In genomic region chr6:139605350-139605749, GRCh38 we compare ENCODE assay signal across 20 cellular contexts.
DNase-seq lines count a peak whose midpoint lies in the region; ATAC-seq, FAIRE-seq and TF ChIP-seq lines count a peak whose summit lies in the region.
"Had no signal": no experiment of that assay in that cellular context is flagged by ENCODE, and none has a peak within 500 bp of the region (broad histone marks: within the 10 kb centered on the region; RNA-seq: fewer than 3 reads in every experiment).

No MANE protein-coding gene starts in this region.

- TF ChIP-seq RAD21 in K562 (CRISPR knock-in tag; conservative IDR thresholded peaks at IDR 0.05 in 1 of 2, IDR thresholded peaks at IDR 0.05 in 1 of 2) = no peak

- CTCF ChIA-PET in K562 (lab: Yijun Ruan, JAX; ENCODE audit: low intra/inter-chr PET ratio) = no interaction called here
- CTCF ChIA-PET in activated CD4-positive, alpha-beta memory T cell treated with anti-CD3 and anti-CD28 coated beads, Interleukin-2, amount 10 ng/mL, durations not matched to agents 7 days and 5 days (lab: Charles Lee) = no interaction called here

- H3K4me3 ChIP-seq in K562 (no peak overlapping the region), hepatocyte (no peak overlapping the region), lower leg skin (ENCODE audit: low read depth, poor library complexity, severe bottlenecking) (no peak overlapping the region)
- H3K4me3 ChIP-seq: lower lobe of right lung had no signal

- intact Hi-C loops in left ventricle myocardium superior (cut with micrococcal nuclease) (no loop called here), cardiac septum (cut with DNase I) (no loop called here), K562 (cut with micrococcal nuclease) (no loop called here), lower leg skin (cut with DNase I; ENCODE audit: low total_unique reads) (no loop called here)

- TF ChIP-seq CTCF in K562 (IDR thresholded peaks at IDR 0.05 in 2 of 3, conservative IDR thresholded peaks at IDR 0.05 in 1 of 3; ENCODE audit: insufficient read depth in 2 of 3, low read depth in 1 of 3, low read length in 3 of 3) = no peak
- no peak for TF ChIP-seq CTCF in hepatocyte (IDR thresholded peaks at IDR 0.05; ENCODE audit: poor library complexity)
- no peak for TF ChIP-seq CTCF in lower leg skin (IDR thresholded peaks at IDR 0.05)

- H3K79me2 ChIP-seq in K562 (ENCODE audit: control insufficient read depth, insufficient read depth, low read length) (no peaks in the 10 kb centered on the region), hepatocyte (no peaks in the 10 kb centered on the region)

- in situ Hi-C loops in K562 (cut with MboI) = no loop called here

- H3K9me3 ChIP-seq in K562 (replicated peaks; ENCODE audit: control insufficient read depth, insufficient read depth, low read depth, low read length) = no peaks in the 10 kb centered on the region
- H3K9me3 ChIP-seq in hepatocyte (ENCODE audit: low read depth) = no peaks in the 10 kb centered on the region
- H3K9me3 ChIP-seq in T-helper 17 cell (ENCODE audit: control insufficient read depth, low read length, poor library complexity, severe bottlenecking) = no peaks in the 10 kb centered on the region
- H3K9me3 ChIP-seq: lower lobe of right lung had no signal

- no peak for FAIRE-seq in K562 (lab: Jason Lieb, UNC)
- FAIRE-seq: A204.1 had no signal

- H3K4me1 Mint-ChIP-seq in activated CD4-positive, alpha-beta memory T cell treated with anti-CD3 and anti-CD28 coated beads, Interleukin-2, amount 10 ng/mL, durations not matched to agents 7 days and 5 days = peaks cover 5% of the 10 kb centered on the region
- no peaks in the 10 kb centered on the region for H3K4me1 Mint-ChIP-seq in T-helper 17 cell
- H3K4me1 Mint-ChIP-seq: naive B cell had no signal

- H3K4me2 ChIP-seq in K562 (ENCODE audit: insufficient read depth, low read length) (no peak overlapping the region), hepatocyte (no peak overlapping the region)

- no peak overlapping the region for H3K27ac ChIP-seq in K562 (ENCODE audit: extremely low read depth, low read depth, low read length)
- peak overlapping the region; percentile 9 for H3K27ac ChIP-seq in hepatocyte
- H3K27ac ChIP-seq: lower lobe of right lung had no signal

- peak; percentile 34 for ATAC-seq in left ventricle myocardium superior
- no peak for ATAC-seq in K562
- ATAC-seq in T-helper 17 cell = no peak
- ATAC-seq: activated CD4-positive, CD25-positive, alpha-beta regulatory T cell treated with anti-CD3 and anti-CD28 coated beads, Interleukin-2, amount 50 U/mL, for 24 hours; CD8-positive, alpha-beta T cell; lower lobe of right lung had no signal

- no peak overlapping the region for H3K27ac Mint-ChIP-seq in activated CD4-positive, alpha-beta memory T cell treated with anti-CD3 and anti-CD28 coated beads, Interleukin-2, amount 10 ng/mL, durations not matched to agents 7 days and 5 days
- no peak overlapping the region for H3K27ac Mint-ChIP-seq in T-helper 17 cell
- H3K27ac Mint-ChIP-seq: CD8-positive, alpha-beta T cell; naive B cell; type B pancreatic cell had no signal

- H3K9me2 ChIP-seq in hepatocyte (replicated peaks; ENCODE audit: insufficient read depth) = no peaks in the 10 kb centered on the region

- H3K27me3 ChIP-seq in K562 (ENCODE audit: control insufficient read depth in 2 of 2, insufficient read depth in 2 of 2, low read length in 2 of 2) (no peaks in the 10 kb centered on the region), hepatocyte (no peaks in the 10 kb centered on the region)

- DNase-seq in left ventricle myocardium superior (no peak), cardiac septum (ENCODE audit: low spot score) (no peak), K562 (ENCODE audit: extremely low read depth in 1 of 4, low spot score in 3 of 4) (no peak), hepatocyte (ENCODE audit: low spot score) (no peak), lower leg skin (ENCODE audit: low spot score in 2 of 2) (no peak), T-helper 17 cell (no peak)
- DNase-seq in activated CD4-positive, alpha-beta memory T cell treated with anti-CD3 and anti-CD28 coated beads, Interleukin-2, amount 10 ng/mL, durations not matched to agents 7 days and 5 days = no peak
- DNase-seq in activated CD4-positive, alpha-beta T cell treated with anti-CD3 and anti-CD28 coated beads, Interleukin-2, amount 50 U/mL, for 48 hours = no peak
- DNase-seq: activated effector memory CD4-positive, alpha-beta T cell treated with Interleukin-2 at 50 U/mL for 16 hours; CD8-positive, alpha-beta T cell; dermis blood vessel endothelial cell; Kasumi-1; lower lobe of right lung; naive B cell; NCI-H187; posterior cingulate gyrus; stimulated activated naive CD4-positive, alpha-beta T cell had no signal

- H3K4me3 Mint-ChIP-seq in activated CD4-positive, alpha-beta memory T cell treated with anti-CD3 and anti-CD28 coated beads, Interleukin-2, amount 10 ng/mL, durations not matched to agents 7 days and 5 days = no peak overlapping the region
- no peak overlapping the region for H3K4me3 Mint-ChIP-seq in T-helper 17 cell
- H3K4me3 Mint-ChIP-seq: CD8-positive, alpha-beta T cell; naive B cell; type B pancreatic cell had no signal

- no peaks in the 10 kb centered on the region for H3K27me3 Mint-ChIP-seq in activated CD4-positive, alpha-beta memory T cell treated with anti-CD3 and anti-CD28 coated beads, Interleukin-2, amount 10 ng/mL, durations not matched to agents 7 days and 5 days
- no peaks in the 10 kb centered on the region for H3K27me3 Mint-ChIP-seq in T-helper 17 cell
- H3K27me3 Mint-ChIP-seq: type B pancreatic cell had no signal

- no peaks in the 10 kb centered on the region for H3K36me3 Mint-ChIP-seq in activated CD4-positive, alpha-beta memory T cell treated with anti-CD3 and anti-CD28 coated beads, Interleukin-2, amount 10 ng/mL, durations not matched to agents 7 days and 5 days (ENCODE audit: low read depth)
- no peaks in the 10 kb centered on the region for H3K36me3 Mint-ChIP-seq in T-helper 17 cell (ENCODE audit: low read depth)
- H3K36me3 Mint-ChIP-seq: CD8-positive, alpha-beta T cell; naive B cell; type B pancreatic cell had no signal

- no TSS peak for BruUV-seq in K562 (replicated peaks; lab: Mats Ljungman, UMichigan)

- no peak for TF ChIP-seq POLR2A in K562 (conservative IDR thresholded peaks at IDR 0.05)
- TF ChIP-seq POLR2A in lower leg skin (IDR thresholded peaks at IDR 0.05) = no peak

- no peak overlapping the region for H2AFZ ChIP-seq in K562 (ENCODE audit: low read depth, low read length)
- H2AFZ ChIP-seq in hepatocyte = no peak overlapping the region

- H3K9me1 ChIP-seq in K562 (ENCODE audit: control insufficient read depth, insufficient read depth, low read length) = no peaks in the 10 kb centered on the region

- H3K9ac ChIP-seq in K562 (ENCODE audit: insufficient read depth in 1 of 2, low read depth in 2 of 2, low read length in 2 of 2) = no peak overlapping the region

- no peaks in the 10 kb centered on the region for H3K36me3 ChIP-seq in K562 (ENCODE audit: control insufficient read depth, insufficient read depth, low read length)
- no peaks in the 10 kb centered on the region for H3K36me3 ChIP-seq in hepatocyte (replicated peaks; ENCODE audit: insufficient read depth, low read depth)
- H3K36me3 ChIP-seq: lower lobe of right lung had no signal

- H3K9me3 Mint-ChIP-seq in activated CD4-positive, alpha-beta memory T cell treated with anti-CD3 and anti-CD28 coated beads, Interleukin-2, amount 10 ng/mL, durations not matched to agents 7 days and 5 days = no peaks in the 10 kb centered on the region
- H3K9me3 Mint-ChIP-seq: CD8-positive, alpha-beta T cell; type B pancreatic cell had no signal

- WGBS in K562 (ENCODE audit: insufficient coverage, low coverage, missing lambda C conversion rate) = 79% methylated on average over 3 of the region's 3 CpGs
- WGBS in hepatocyte (ENCODE audit: low lambda C conversion rate, missing lambda C conversion rate) = 91% methylated on average over 3 of the region's 3 CpGs
- WGBS in lower leg skin, 2 donors = 61 to 75% methylated on average over 3 of the region's 3 CpGs

- no peak for TF ChIP-seq EP300 in K562 (IDR thresholded peaks at IDR 0.05; ENCODE audit: low read length)

- POLR2A ChIA-PET in K562 (lab: Yijun Ruan, JAX) = no interaction called here
- POLR2A ChIA-PET in activated CD4-positive, alpha-beta memory T cell treated with anti-CD3 and anti-CD28 coated beads, Interleukin-2, amount 10 ng/mL, durations not matched to agents 7 days and 5 days (lab: Charles Lee) = no interaction called here

- no peaks in the 10 kb centered on the region for H4K20me1 ChIP-seq in K562 (replicated peaks; ENCODE audit: control insufficient read depth, insufficient read depth, low read length)
- no peaks in the 10 kb centered on the region for H4K20me1 ChIP-seq in hepatocyte (ENCODE audit: insufficient read depth, poor library complexity, severe bottlenecking)

- H3K4me1 ChIP-seq in K562 (replicated peaks in 1 of 2; ENCODE audit: control insufficient read depth in 2 of 2, insufficient read depth in 2 of 2, low read length in 2 of 2) (peaks cover 4 to 25% of the 10 kb centered on the region in 2 experiments; a peak in 4 of 5 replicates), hepatocyte (ENCODE audit: insufficient read depth) (peaks cover 10% of the 10 kb centered on the region)
- H3K4me1 ChIP-seq: lower lobe of right lung had no signal

TF ChIP-seq in K562, 482 proteins besides CTCF, POLR2A, EP300 and RAD21 (continues in another document):
- TF ChIP-seq USF1 (CRISPR knock-in tag; IDR thresholded peaks at IDR 0.05) = peak; percentile 49
- no peak for TF ChIP-seq RBM14 (IDR thresholded peaks at IDR 0.05; ENCODE audit: borderline replicate concordance, insufficient read depth, low read depth, low read length)
- TF ChIP-seq USF2 (CRISPR knock-in tag; IDR thresholded peaks at IDR 0.05) = peak; percentile 51; the same call in 1 of the 2 replicates
